ENCODE assay signal across 21 cellular contexts in genomic region chr7:157418204-157419029, GRCh38.
"Had no signal": no experiment of that assay in that cellular context is flagged by ENCODE, and none has a peak within 500 bp of the region (broad histone marks: within the 10 kb centered on the region; RNA-seq: fewer than 3 reads in every experiment).

No MANE protein-coding gene starts in this region.

- H3K27me3 Mint-ChIP-seq: activated CD8-positive, alpha-beta T cell treated with anti-CD3 and anti-CD28 coated beads for 36 hours; activated naive CD8-positive, alpha-beta T cell treated with anti-CD3 and anti-CD28 coated beads, Interleukin-2, amount 50 U/mL, for 24 hours; dendritic cell treated with granulocyte-macrophage colony-stimulating factor and Interleukin-4, amounts not matched to agents 40 ng/mL and 50 ng/mL, for 4 days had no signal

- H3K9me3 Mint-ChIP-seq: activated CD8-positive, alpha-beta T cell treated with anti-CD3 and anti-CD28 coated beads for 36 hours; activated naive CD8-positive, alpha-beta T cell treated with anti-CD3 and anti-CD28 coated beads, Interleukin-2, amount 50 U/mL, for 24 hours; activated T-helper 1 cell treated with anti-CD3 and anti-CD28 coated beads, Interleukin-12 subunit alpha, Interleukin-12 subunit beta, Interleukin-2, Interleukin-4 antibody, amounts not matched to agents 30 ng/mL and 10 ng/mL and 1 ng/mL, durations not matched to agents 14 hours and 24 hours and 36 hours; dendritic cell treated with granulocyte-macrophage colony-stimulating factor and Interleukin-4, amounts not matched to agents 40 ng/mL and 50 ng/mL, for 4 days; naive thymus-derived CD8-positive, alpha-beta T cell; T-helper 1 cell treated with Interleukin-12 subunit alpha and Interleukin-12 subunit beta and Interleukin-4 antibody, amounts not matched to agents 30 μg/mL and 1 μg/mL, for 36 hours had no signal

- H3K27ac Mint-ChIP-seq: activated CD8-positive, alpha-beta T cell treated with anti-CD3 and anti-CD28 coated beads for 36 hours; activated naive CD8-positive, alpha-beta T cell treated with anti-CD3 and anti-CD28 coated beads, Interleukin-2, amount 50 U/mL, for 24 hours; activated T-helper 1 cell treated with anti-CD3 and anti-CD28 coated beads, Interleukin-12 subunit alpha, Interleukin-12 subunit beta, Interleukin-2, Interleukin-4 antibody, amounts not matched to agents 30 ng/mL and 10 ng/mL and 1 ng/mL, durations not matched to agents 14 hours and 24 hours and 36 hours; dendritic cell treated with granulocyte-macrophage colony-stimulating factor and Interleukin-4, amounts not matched to agents 40 ng/mL and 50 ng/mL, for 4 days; T-helper 1 cell treated with Interleukin-12 subunit alpha and Interleukin-12 subunit beta and Interleukin-4 antibody, amounts not matched to agents 30 μg/mL and 1 μg/mL, for 36 hours had no signal

- H3K36me3 ChIP-seq: uterus had no signal

- H3K4me3 Mint-ChIP-seq: activated CD8-positive, alpha-beta T cell treated with anti-CD3 and anti-CD28 coated beads for 36 hours; activated naive CD8-positive, alpha-beta T cell treated with anti-CD3 and anti-CD28 coated beads, Interleukin-2, amount 50 U/mL, for 24 hours; activated T-helper 1 cell treated with anti-CD3 and anti-CD28 coated beads, Interleukin-12 subunit alpha, Interleukin-12 subunit beta, Interleukin-2, Interleukin-4 antibody, amounts not matched to agents 30 ng/mL and 10 ng/mL and 1 ng/mL, durations not matched to agents 14 hours and 24 hours and 36 hours; dendritic cell treated with granulocyte-macrophage colony-stimulating factor and Interleukin-4, amounts not matched to agents 40 ng/mL and 50 ng/mL, for 4 days; naive thymus-derived CD8-positive, alpha-beta T cell; T-helper 1 cell treated with Interleukin-12 subunit alpha and Interleukin-12 subunit beta and Interleukin-4 antibody, amounts not matched to agents 30 μg/mL and 1 μg/mL, for 36 hours had no signal

- DNase-seq: activated CD4-positive, alpha-beta T cell treated with anti-CD3 and anti-CD28 coated beads for 48 hours; activated CD4-positive, CD25-positive, alpha-beta regulatory T cell; activated CD8-positive, alpha-beta T cell treated with anti-CD3 and anti-CD28 coated beads for 36 hours; activated gamma-delta T cell; activated naive CD4-positive, alpha-beta T cell treated with anti-CD3 and anti-CD28 coated beads, Interleukin-2, amount 50 U/mL, for 16 hours; activated naive CD8-positive, alpha-beta T cell treated with anti-CD3 and anti-CD28 coated beads, Interleukin-2, amount 50 U/mL, for 24 hours; effector CD4-positive, alpha-beta T cell; hippocampal formation; kidney glomerular epithelial cell; naive thymus-derived CD8-positive, alpha-beta T cell; small intestine; stimulated activated CD4-positive, alpha-beta T cell treated with anti-CD3 and anti-CD28 coated beads, Interleukin-2, amount 100 ng/mL, for 48 hours; transverse colon; uterus had no signal

- ATAC-seq: activated CD8-positive, alpha-beta T cell treated with anti-CD3 and anti-CD28 coated beads for 36 hours; activated naive CD8-positive, alpha-beta T cell treated with anti-CD3 and anti-CD28 coated beads, Interleukin-2, amount 50 U/mL, for 24 hours; body of pancreas; left lung; naive thymus-derived CD8-positive, alpha-beta T cell; sciatic nerve had no signal

- H3K4me3 ChIP-seq: body of pancreas, cardiac muscle cell, left lung, transverse colon, uterus had no signal

- H3K27ac ChIP-seq: body of pancreas, cardiac muscle cell, left lung, transverse colon, uterus had no signal

- H3K9me3 ChIP-seq: body of pancreas, left lung, transverse colon, uterus had no signal

- H3K4me1 Mint-ChIP-seq: activated naive CD8-positive, alpha-beta T cell treated with anti-CD3 and anti-CD28 coated beads, Interleukin-2, amount 50 U/mL, for 24 hours had no signal

- H3K27me3 ChIP-seq: body of pancreas, cardiac muscle cell, left lung, transverse colon, uterus had no signal

- H3K4me1 ChIP-seq: body of pancreas, left lung, transverse colon, uterus had no signal
